In genomic region chr3:177488740-177489139, GRCh38 we compare ENCODE assay signal across 22 cellular contexts.
DNase-seq lines count a peak whose midpoint lies in the region; ATAC-seq and TF ChIP-seq lines count a peak whose summit lies in the region.
"Had no signal": no experiment of that assay in that cellular context is flagged by ENCODE, and none has a peak within 500 bp of the region (broad histone marks: within the 10 kb centered on the region; RNA-seq: fewer than 3 reads in every experiment).

No MANE protein-coding gene starts in this region.

- no peak overlapping the region for H2AK5ac ChIP-seq in IMR-90 (ENCODE audit: low read depth, low read length)

- no peak for TF ChIP-seq POLR2A in IMR-90 (IDR thresholded peaks at IDR 0.05; ENCODE audit: low read depth, low read length)

- WGBS in IMR-90 (ENCODE audit: extremely low coverage in 2 of 2, insufficient read length in 1 of 2), 2 experiments: no CpG with 5 or more reads among the region's 2 CpGs

- ATAC-seq in IMR-90 (ENCODE audit: low read depth) (no peak), HG03521 (IDR thresholded peaks at IDR 0.05; ENCODE audit: unreplicated experiment) (no peak)
- ATAC-seq: A549, HCT116, Right ventricle myocardium inferior had no signal

- no peak for TF ChIP-seq CTCF in IMR-90 (conservative IDR thresholded peaks at IDR 0.05; ENCODE audit: low read depth, low read length)
- TF ChIP-seq CTCF in cardiac fibroblast (IDR thresholded peaks at IDR 0.05; ENCODE audit: low read depth, low read length): no peak

- H3K9me3 ChIP-seq in IMR-90 (ENCODE audit: control insufficient read depth, insufficient read depth, low read length) (peaks cover 3% of the 10 kb centered on the region; the same call in 1 of the 2 replicates), muscle layer of colon (ENCODE audit: low read length) (no peaks in the 10 kb centered on the region)
- H3K9me3 ChIP-seq: A549, SJSA1 had no signal

- no peak overlapping the region for H3K23ac ChIP-seq in IMR-90 (ENCODE audit: low read depth, low read length)

- no peak overlapping the region for H2AFZ ChIP-seq in IMR-90 (replicated peaks; ENCODE audit: low read length, poor library complexity)

- POLR2A ChIA-PET in IMR-90 (lab: Charles Lee; ENCODE audit: unreplicated experiment): no interaction called here

- H3K79me1 ChIP-seq in IMR-90 (ENCODE audit: low read depth in 1 of 2, low read length in 2 of 2): no peaks in the 10 kb centered on the region

- H3K9ac ChIP-seq in IMR-90 (ENCODE audit: low read depth, low read length) (no peak overlapping the region), muscle layer of colon (ENCODE audit: low read length) (no peak overlapping the region)
- H3K9ac ChIP-seq: BLaER1 treated with 17β-estradiol and CSF1 and Interleukin-3, amounts not matched to agents 10 nM and 100 nM had no signal

- H3K14ac ChIP-seq in IMR-90 (replicated peaks; ENCODE audit: low read depth, low read length): no peak overlapping the region

- H3K4me2 ChIP-seq in IMR-90 (ENCODE audit: low read depth, low read length): no peak overlapping the region
- H3K4me2 ChIP-seq: A549; BLaER1 treated with 17β-estradiol and CSF1 and Interleukin-3, amounts not matched to agents 10 nM and 100 nM had no signal

- 0 out of 2 replicates have a peak overlapping the region, but pooled peaks have one; percentile 22 for H2BK20ac ChIP-seq in IMR-90 (ENCODE audit: low read depth, low read length)

- in situ Hi-C loops in IMR-90 (cut with MboI; ENCODE audit: low sequenced_read_pairs): no loop called here

- no peak overlapping the region; the same call in 2 of the 3 replicates for H2BK15ac ChIP-seq in IMR-90 (ENCODE audit: low read depth, low read length)

- no peak overlapping the region for H3K4me3 ChIP-seq in IMR-90 (ENCODE audit: insufficient read depth, low read depth, low read length)
- H3K4me3 ChIP-seq in cardiac fibroblast (replicated peaks in 1 of 2; ENCODE audit: low read depth in 2 of 2, low read length in 2 of 2): no peak overlapping the region
- no peak overlapping the region for H3K4me3 ChIP-seq in muscle layer of colon (ENCODE audit: low read depth in 1 of 2, low read length in 2 of 2)
- H3K4me3 ChIP-seq: A549; BLaER1 treated with 17β-estradiol and CSF1 and Interleukin-3, amounts not matched to agents 10 nM and 100 nM; SJSA1 had no signal

- H3K9me1 ChIP-seq in IMR-90 (ENCODE audit: insufficient read depth, low read length): no peaks in the 10 kb centered on the region

- H2BK120ac ChIP-seq in IMR-90 (ENCODE audit: low read depth, low read length): no peak overlapping the region

- CTCF ChIA-PET in IMR-90 (lab: Yijun Ruan, JAX): no interaction called here

- no peak overlapping the region for H3K56ac ChIP-seq in IMR-90 (ENCODE audit: extremely low read depth, insufficient read depth, low read length)

- H2BK5ac ChIP-seq in IMR-90 (ENCODE audit: low read depth, low read length, poor library complexity, severe bottlenecking): no peak overlapping the region

- H3K4me1 ChIP-seq in IMR-90 (ENCODE audit: control insufficient read depth, insufficient read depth, low read length): no peaks in the 10 kb centered on the region; the same call in 1 of the 2 replicates
- peaks cover 36% of the 10 kb centered on the region for H3K4me1 ChIP-seq in muscle layer of colon (ENCODE audit: insufficient read depth, low read length)
- H3K4me1 ChIP-seq: A549 had no signal

- H3K27ac ChIP-seq in IMR-90 (ENCODE audit: insufficient read depth, low read length) (no peak overlapping the region), muscle layer of colon (ENCODE audit: low read depth, low read length) (peak overlapping the region; percentile 17)
- H3K27ac ChIP-seq: A549; BLaER1 treated with 17β-estradiol and CSF1 and Interleukin-3, amounts not matched to agents 10 nM and 100 nM; SJSA1 had no signal

- H4K20me1 ChIP-seq in IMR-90 (ENCODE audit: insufficient read depth, low read length): no peaks in the 10 kb centered on the region
- H4K20me1 ChIP-seq: BLaER1 treated with 17β-estradiol and CSF1 and Interleukin-3, amounts not matched to agents 10 nM and 100 nM had no signal

- H3K27me3 ChIP-seq in IMR-90 (ENCODE audit: control insufficient read depth, insufficient read depth, low read length): no peaks in the 10 kb centered on the region
- H3K27me3 ChIP-seq in muscle layer of colon (ENCODE audit: control insufficient read depth in 1 of 2, insufficient read depth in 2 of 2, low read length in 2 of 2): no peaks in the 10 kb centered on the region
- H3K27me3 ChIP-seq: BLaER1 treated with 17β-estradiol and CSF1 and Interleukin-3, amounts not matched to agents 10 nM and 100 nM; SJSA1 had no signal

- DNase-seq in IMR-90 (no peak), MV-4-11 (lab: John Stamatoyannopoulos, UW) (peak; percentile 54), cardiac fibroblast (ENCODE audit: low read depth in 2 of 2) (peak; percentile 45 to 70), NCI-H2196 (lab: John Stamatoyannopoulos, UW; ENCODE audit: unreplicated experiment) (no peak), HK-2 (ENCODE audit: unreplicated experiment) (no peak)
- DNase-seq: AML-193; CD4-positive, alpha-beta T cell; KBM-7; MM.1S; NCI-H1105; NCI-H1436 treated with DMSO at 0.1 percent for 48 hours; NCI-H187 treated with DMSO at 0.1 percent for 48 hours; NCI-H2171 treated with DMSO at 0.1 percent for 48 hours; NCI-H524 treated with DMSO at 0.1 percent for 48 hours; NCI-H774 had no signal

- no peak overlapping the region for H4K5ac ChIP-seq in IMR-90 (ENCODE audit: low read depth, low read length)

- no peak overlapping the region for H2AK9ac ChIP-seq in IMR-90 (replicated peaks; ENCODE audit: low read depth, low read length, poor library complexity)

- BruUV-seq in IMR-90 (replicated peaks; lab: Mats Ljungman, UMichigan): no TSS peak

- no peak for TF ChIP-seq RAD21 in IMR-90 (IDR thresholded peaks at IDR 0.05; ENCODE audit: low read length)

- dilution Hi-C loops in IMR-90 (cut with HindIII; ENCODE audit: low sequenced_read_pairs, unreplicated experiment): no loop called here

- 0 out of 4 replicates have a peak overlapping the region, but pooled peaks of 1 of the 2 experiments have one; percentile 35 for H4K8ac ChIP-seq in IMR-90 (ENCODE audit: low read depth in 2 of 2, low read length in 2 of 2)

- H3K36me3 ChIP-seq in IMR-90 (ENCODE audit: control insufficient read depth, insufficient read depth, low read length) (no peaks in the 10 kb centered on the region), muscle layer of colon (ENCODE audit: insufficient read depth, low read length) (no peaks in the 10 kb centered on the region)
- H3K36me3 ChIP-seq: SJSA1 had no signal

- H3K18ac ChIP-seq in IMR-90 (ENCODE audit: low read depth, low read length): peak overlapping the region; percentile 5; the same call in 1 of the 2 replicates

- no peak overlapping the region for H3K4ac ChIP-seq in IMR-90 (ENCODE audit: low read depth, low read length)

- intact Hi-C loops in IMR-90 (cut with micrococcal nuclease): no loop called here

- no peak overlapping the region for H4K91ac ChIP-seq in IMR-90 (ENCODE audit: insufficient read depth, low read depth, low read length)

TF ChIP-seq in IMR-90, 13 proteins besides CTCF, POLR2A, EP300 and RAD21:
- no peak for TF ChIP-seq MXI1 (IDR thresholded peaks at IDR 0.05; ENCODE audit: borderline replicate concordance, low read depth, low read length)
- no peak for TF ChIP-seq BHLHE40 (IDR thresholded peaks at IDR 0.05; ENCODE audit: low read depth, low read length)
- TF ChIP-seq MAZ (IDR thresholded peaks at IDR 0.05; ENCODE audit: borderline replicate concordance, low read depth, low read length): no peak
- TF ChIP-seq MAFK (IDR thresholded peaks at IDR 0.05; ENCODE audit: low read depth, low read length): no peak
- TF ChIP-seq RFX5 (IDR thresholded peaks at IDR 0.05; ENCODE audit: low read depth, low read length): no peak
- no peak for TF ChIP-seq SMC3 (IDR thresholded peaks at IDR 0.05; ENCODE audit: low read depth, low read length)
- TF ChIP-seq RCOR1 (IDR thresholded peaks at IDR 0.05; ENCODE audit: insufficient replicate concordance, low read length): no peak
- no peak for TF ChIP-seq CEBPB (IDR thresholded peaks at IDR 0.05; ENCODE audit: low read depth, low read length)
TF ChIP-seq in IMR-90: peak in this region for 0.

Comparison
In these comparisons a context has a peak if more than half of its experiments do, and no peak if none do; other contexts are left out.
1. DNase-seq: peak in MV-4-11 (single experiment) and cardiac fibroblast (2 of 2); none in IMR-90 (single experiment), NCI-H2196 (single experiment) and HK-2 (single experiment).